ENCODE assay signal across 17 cellular contexts in the genomic region with DNA sequence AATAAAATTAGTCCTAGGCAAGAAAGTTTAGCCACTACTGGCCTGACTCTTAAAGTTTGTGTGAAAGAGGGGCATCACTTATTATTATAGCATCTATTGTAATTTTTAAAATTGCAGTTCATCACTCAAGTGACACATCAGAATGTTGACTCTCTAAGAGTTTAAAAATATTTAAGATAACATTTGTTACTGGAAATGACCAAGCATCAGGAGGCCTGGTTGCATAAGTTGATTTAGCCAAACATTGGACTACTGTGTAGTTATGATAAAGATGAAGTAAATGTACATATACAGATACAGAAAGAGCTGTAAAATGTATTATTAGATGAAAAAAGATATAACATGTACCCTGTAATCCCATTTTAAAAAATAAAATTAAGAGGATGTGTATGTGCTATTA.
"Had no signal": no experiment of that assay in that cellular context is flagged by ENCODE, and none has a peak within 500 bp of the region (broad histone marks: within the 10 kb centered on the region; RNA-seq: fewer than 3 reads in every experiment).

No MANE protein-coding gene starts in this region.

- H3K4me3 ChIP-seq: esophagus muscularis mucosa, neural progenitor cell, ovary, right atrium auricular region, sigmoid colon, skin epidermis, stomach had no signal

- DNase-seq: effector memory CD4-positive, alpha-beta T cell; foreskin keratinocyte; kidney glomerular epithelial cell; mammary epithelial cell; naive thymus-derived CD8-positive, alpha-beta T cell; nucleus accumbens; ovary; sigmoid colon; stimulated activated CD4-positive, alpha-beta T cell treated with anti-CD3 and anti-CD28 coated beads, Interleukin-2, amount 100 ng/mL, for 24 hours; stimulated activated CD4-positive, alpha-beta T cell treated with anti-CD3 and anti-CD28 coated beads, Interleukin-4, amount 100 ng/mL, for 4 hours; stimulated activated naive CD4-positive, alpha-beta T cell; stomach; trophoblast cell had no signal

- ATAC-seq: foreskin keratinocyte; naive thymus-derived CD8-positive, alpha-beta T cell had no signal
